ENCODE assay signal across 1 cellular context in the genomic region with DNA sequence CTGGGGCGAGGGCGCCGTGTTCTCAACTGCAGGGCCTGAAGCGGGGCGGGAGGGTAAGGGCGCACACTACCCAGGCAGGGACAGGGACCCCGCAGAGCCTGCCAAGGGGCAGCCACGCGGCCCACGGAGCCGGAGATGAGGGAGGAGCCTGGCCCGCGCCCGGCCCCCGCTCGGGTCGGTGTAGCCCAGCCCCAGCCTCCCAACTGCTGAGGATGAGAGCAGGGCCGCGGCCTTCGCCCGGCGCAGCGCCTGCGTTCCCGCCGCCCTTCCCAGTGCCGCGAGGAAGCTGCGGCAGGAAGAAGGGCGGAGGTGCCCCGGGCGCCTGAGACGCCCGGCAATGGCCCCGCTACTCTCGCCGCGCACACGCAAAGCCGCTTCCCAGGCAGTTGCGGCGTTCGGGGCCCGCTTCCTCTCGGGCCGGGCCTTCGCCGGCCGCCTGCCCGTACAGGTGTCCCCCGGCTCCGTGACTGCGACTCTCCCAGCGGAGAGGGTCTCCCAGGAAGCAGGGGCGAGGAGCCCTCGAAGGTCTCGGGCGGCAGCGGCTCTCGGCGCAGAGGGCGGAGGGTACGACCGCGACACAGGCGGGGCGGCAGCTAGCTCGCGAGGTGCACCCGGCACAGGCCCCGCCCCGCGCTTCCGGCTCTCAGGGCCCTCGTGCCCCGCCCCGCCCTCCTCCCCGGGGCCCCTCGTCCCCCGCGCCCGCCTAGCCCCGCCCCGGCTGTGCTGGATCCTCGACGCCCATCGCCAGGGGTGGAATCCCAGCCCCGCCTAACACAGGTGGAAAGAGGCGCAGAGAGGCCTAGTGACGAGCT.
TF ChIP-seq lines count a peak whose summit lies in the region.

No MANE protein-coding gene starts in this region.

TF ChIP-seq in K562, 482 proteins besides CTCF, POLR2A, EP300 and RAD21 (continued from another document):
- TF ChIP-seq E2F6 (IDR thresholded peaks at IDR 0.05; ENCODE audit: borderline replicate concordance in 1 of 2, extremely low read depth in 1 of 2, insufficient read depth in 1 of 2, insufficient read length in 1 of 2, low read depth in 1 of 2, low read length in 1 of 2, poor library complexity in 1 of 2, severe bottlenecking in 1 of 2) (peak in 1 of 2 experiments; percentile 89), NFRKB (IDR thresholded peaks at IDR 0.05; ENCODE audit: low read depth) (peak; percentile 38; the same call in 1 of the 2 replicates), DIDO1 (tag; IDR thresholded peaks at IDR 0.05; ENCODE audit: low read depth) (no peak), KDM4B (IDR thresholded peaks at IDR 0.05; ENCODE audit: borderline replicate concordance in 2 of 2, low read depth in 1 of 2) (no peak)
